In the genomic region with DNA sequence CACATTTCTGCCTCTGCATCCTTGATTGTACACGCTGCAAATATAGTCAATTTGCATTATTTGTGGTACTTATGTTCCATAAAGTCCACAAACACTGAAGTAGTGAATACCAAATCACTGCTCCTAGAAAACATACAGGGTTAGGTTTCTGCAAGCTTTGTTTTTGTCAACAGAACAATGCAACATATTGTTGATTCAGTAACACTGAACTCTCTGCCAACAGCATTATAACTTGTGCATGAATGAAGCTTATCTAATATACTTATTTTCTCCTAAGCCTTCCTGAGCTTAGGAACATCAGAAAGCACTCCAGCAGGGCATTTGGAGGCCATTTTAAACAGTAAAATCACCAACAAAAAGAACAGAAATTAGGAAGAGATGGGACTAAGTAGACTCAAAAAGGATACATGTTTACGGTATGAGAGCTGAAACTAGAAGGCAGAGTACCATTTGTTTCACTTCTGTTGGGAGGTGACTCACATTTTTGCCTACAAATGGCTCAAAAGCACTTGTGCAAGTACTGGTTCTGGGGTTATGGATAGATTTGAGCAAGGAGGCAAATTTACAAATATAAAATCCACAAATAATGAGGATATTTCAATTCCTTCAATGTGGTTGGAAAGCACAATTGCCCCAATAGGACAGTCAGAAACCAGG, we compare ENCODE assay signal across 13 cellular contexts. TPM values are rescaled to one million over a fixed set of nuclear protein-coding genes. Genes with fewer than 3 reads are reported as not detected.
DNase-seq lines count a peak whose midpoint lies in the region; ATAC-seq and TF ChIP-seq lines count a peak whose summit lies in the region.
"Had no signal": no experiment of that assay in that cellular context is flagged by ENCODE, and none has a peak within 500 bp of the region (broad histone marks: within the 10 kb centered on the region; RNA-seq: fewer than 3 reads in every experiment).

No MANE protein-coding gene starts in this region.

- no peak overlapping the region for H3K4ac ChIP-seq in mesendoderm (ENCODE audit: low read depth, low read length)

- H3K9me3 ChIP-seq in endodermal cell (ENCODE audit: control insufficient read depth, low read length), result no peaks in the 10 kb centered on the region
- H3K9me3 ChIP-seq: esophagus squamous epithelium, tibial artery had no signal

- no peak overlapping the region for H3K23ac ChIP-seq in mesendoderm (ENCODE audit: low read length)

- H3K79me1 ChIP-seq in mesendoderm (ENCODE audit: low read length), result no peaks in the 10 kb centered on the region

- no peaks in the 10 kb centered on the region for H3K27me3 ChIP-seq in endodermal cell (ENCODE audit: control insufficient read depth, insufficient read depth, low read length, poor library complexity, severe bottlenecking)
- no peaks in the 10 kb centered on the region for H3K27me3 ChIP-seq in mesendoderm (ENCODE audit: insufficient read depth, low read length, poor library complexity)
- H3K27me3 ChIP-seq: esophagus squamous epithelium, tibial artery had no signal

- H3K36me3 ChIP-seq in endodermal cell (ENCODE audit: control insufficient read depth, insufficient read depth, low read length) (peaks cover 45% of the 10 kb centered on the region), mesendoderm (ENCODE audit: control insufficient read depth, insufficient read depth, low read length) (no peaks in the 10 kb centered on the region)

- H3K4me3 Mint-ChIP-seq in endodermal cell (no peak overlapping the region), natural killer cell (no peak overlapping the region)
- H3K4me3 Mint-ChIP-seq: T-cell had no signal

- no peak overlapping the region for H2BK5ac ChIP-seq in mesendoderm (ENCODE audit: low read length)

- H3K27me3 Mint-ChIP-seq in endodermal cell (ENCODE audit: insufficient read depth) (no peaks in the 10 kb centered on the region), natural killer cell (ENCODE audit: low read depth in 2 of 2) (no peaks in the 10 kb centered on the region)
- H3K27me3 Mint-ChIP-seq: T-cell had no signal

- H3K27ac Mint-ChIP-seq in endodermal cell, result peak overlapping the region; percentile 12
- H3K27ac Mint-ChIP-seq in natural killer cell, result peak overlapping the region in 1 of 2 donors; percentile 60
- H3K27ac Mint-ChIP-seq: T-cell had no signal

- H3K4me1 ChIP-seq in endodermal cell (ENCODE audit: control insufficient read depth, insufficient read depth, low read length), result no peaks in the 10 kb centered on the region
- H3K4me1 ChIP-seq in mesendoderm (ENCODE audit: control insufficient read depth, low read depth, low read length), result no peaks in the 10 kb centered on the region
- H3K4me1 ChIP-seq: esophagus squamous epithelium, tibial artery had no signal

- TF ChIP-seq CTCF in endodermal cell (conservative IDR thresholded peaks at IDR 0.05) (no peak), coronary artery (IDR thresholded peaks at IDR 0.05) (no peak), natural killer cell (IDR thresholded peaks at IDR 0.05) (no peak)

- no peak overlapping the region for H3K18ac ChIP-seq in mesendoderm (ENCODE audit: low read length)

- no peak overlapping the region for H4K8ac ChIP-seq in mesendoderm (ENCODE audit: low read depth, low read length)

- H3K4me2 ChIP-seq in mesendoderm (ENCODE audit: low read length), result no peak overlapping the region

- H3K9me3 Mint-ChIP-seq in endodermal cell (no peaks in the 10 kb centered on the region), natural killer cell (no peaks in the 10 kb centered on the region)
- H3K9me3 Mint-ChIP-seq: T-cell had no signal

- intact Hi-C loops in natural killer cell (cut with micrococcal nuclease), result no loop called here

- H3K4me3 ChIP-seq in endodermal cell (ENCODE audit: low read length) (no peak overlapping the region), mesendoderm (ENCODE audit: low read length) (no peak overlapping the region), coronary artery (no peak overlapping the region)
- H3K4me3 ChIP-seq: esophagus squamous epithelium, tibial artery had no signal

- no peak overlapping the region for H2BK15ac ChIP-seq in mesendoderm (replicated peaks; ENCODE audit: low read depth)

- DNase-seq in endodermal cell, result no peak
- no peak for DNase-seq in COLO668 (lab: John Stamatoyannopoulos, UW; ENCODE audit: unreplicated experiment)
- no peak for DNase-seq in mesendoderm
- no peak for DNase-seq in coronary artery (ENCODE audit: low spot score)
- no peak for DNase-seq in natural killer cell
- DNase-seq: activated effector memory CD4-positive, alpha-beta T cell treated with Interleukin-2 at 50 U/mL for 16 hours; esophagus squamous epithelium; NCI-H2171 treated with DMSO at 0.1 percent for 48 hours; T-cell; tibial artery had no signal

- H3K56ac ChIP-seq in mesendoderm (ENCODE audit: low read length), result no peak overlapping the region

- H3K4me1 Mint-ChIP-seq in endodermal cell (peaks cover 25% of the 10 kb centered on the region), natural killer cell (no peaks in the 10 kb centered on the region)
- H3K4me1 Mint-ChIP-seq: T-cell had no signal

- H4K5ac ChIP-seq in mesendoderm (ENCODE audit: low read length), result no peak overlapping the region

- H3K79me2 ChIP-seq in mesendoderm (ENCODE audit: control insufficient read depth, insufficient read depth, low read length), result no peaks in the 10 kb centered on the region

- H3K36me3 Mint-ChIP-seq in endodermal cell (ENCODE audit: low read depth), result peaks cover 35% of the 10 kb centered on the region
- peaks cover 8% of the 10 kb centered on the region for H3K36me3 Mint-ChIP-seq in natural killer cell

- ATAC-seq in GM18519 (IDR thresholded peaks at IDR 0.05; ENCODE audit: low FRiP score, unreplicated experiment) (peak; percentile 93), GM21447 (IDR thresholded peaks at IDR 0.05; ENCODE audit: unreplicated experiment) (peak; percentile 91), HG03175 (IDR thresholded peaks at IDR 0.05; ENCODE audit: unreplicated experiment) (peak; percentile 72), natural killer cell (no peak)
- ATAC-seq: T-cell had no signal

- no peak overlapping the region for H3K27ac ChIP-seq in endodermal cell (ENCODE audit: low read depth, low read length)
- no peak overlapping the region for H3K27ac ChIP-seq in mesendoderm (ENCODE audit: low read depth, low read length)
- H3K27ac ChIP-seq in coronary artery, result no peak overlapping the region
- H3K27ac ChIP-seq: esophagus squamous epithelium, tibial artery had no signal

- H2BK120ac ChIP-seq in mesendoderm (ENCODE audit: low read depth, low read length), result no peak overlapping the region

- H2AK5ac ChIP-seq in mesendoderm (ENCODE audit: low read length), result no peak overlapping the region

- H3K9ac ChIP-seq in endodermal cell (ENCODE audit: extremely low read depth, low read length, poor library complexity, severe bottlenecking) (no peak overlapping the region), mesendoderm (ENCODE audit: low read length) (no peak overlapping the region)

- 99 to 100% methylated on average over 1 to 2 of the region's 2 CpGs for WGBS in endodermal cell (ENCODE audit: insufficient coverage in 1 of 2, insufficient read length in 1 of 2), 2 experiments
- no CpG with 5 or more reads among the region's 2 CpGs for WGBS in mesendoderm (ENCODE audit: extremely low coverage, insufficient coverage, low lambda C conversion rate)

RNA-seq across cellular contexts. Expression of gene COX18, which starts 14.1 kb away (rescaled TPM):
- total RNA-seq in endodermal cell, result 10 to 100 TPM; 14.1 to 15.0 TPM
- 18.6 TPM for polyA plus RNA-seq in endodermal cell (2013, experiment 1 of 2)
- polyA plus RNA-seq in endodermal cell (2013, experiment 2 of 2), result 18.3 TPM
- polyA plus RNA-seq in mesendoderm (2013, experiment 1 of 2), result 12.4 TPM
- 12.2 TPM for polyA plus RNA-seq in mesendoderm (2013, experiment 2 of 2)
- total RNA-seq in natural killer cell, result 10 to 100 TPM in 1 of 3 donors, 1 to 10 TPM in 2; 9.6 to 10.3 (median 9.7) TPM

Comparison
In these comparisons a context has a peak if more than half of its experiments do, and no peak if none do; other contexts are left out.
1. ATAC-seq: peak in GM18519 (single experiment), GM21447 (single experiment) and HG03175 (single experiment); none in natural killer cell (0 of 3).